Comparison of ENCODE assay signal across 11 cellular contexts in the genomic region with DNA sequence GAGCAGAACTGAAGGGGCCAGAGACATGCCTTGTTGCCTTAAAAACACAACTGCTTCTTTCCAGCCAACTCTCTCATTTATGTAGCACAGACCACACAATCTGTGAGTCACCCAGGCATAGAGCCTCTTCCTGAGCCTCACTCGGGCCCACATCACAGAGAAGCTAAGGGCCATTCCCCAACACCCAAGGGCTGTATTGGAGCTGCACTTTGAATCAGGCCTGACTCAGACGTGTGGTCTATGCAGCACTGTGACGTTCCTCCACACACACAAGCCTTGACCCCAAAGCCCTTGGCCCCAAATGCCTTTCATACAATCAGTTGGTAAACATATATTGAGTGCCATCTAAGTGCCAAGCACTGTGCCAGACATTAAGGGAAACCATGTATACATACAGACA.
A peak's percentile ranks its signal among the peaks of the same experiment; 100 is the strongest.
DNase-seq lines count a peak whose midpoint lies in the region; ATAC-seq and TF ChIP-seq lines count a peak whose summit lies in the region.
"Had no signal": no experiment of that assay in that cellular context is flagged by ENCODE, and none has a peak within 500 bp of the region (broad histone marks: within the 10 kb centered on the region; RNA-seq: fewer than 3 reads in every experiment).

No MANE protein-coding gene starts in this region.

- H3K27me3 Mint-ChIP-seq in MCF 10A (ENCODE audit: insufficient read depth, unreplicated experiment) = no peaks in the 10 kb centered on the region
- no peaks in the 10 kb centered on the region for H3K27me3 Mint-ChIP-seq in stimulated activated naive CD8-positive, alpha-beta T cell treated with anti-CD3 and anti-CD28 coated beads, Interleukin-15, amount 100 ng/mL, for 72 hours

- H3K27ac ChIP-seq in breast epithelium (no peak overlapping the region), right atrium auricular region (no peak overlapping the region)
- H3K27ac ChIP-seq: parathyroid adenoma had no signal

- peak; percentile 83 for ATAC-seq in HG02973 (IDR thresholded peaks at IDR 0.05; ENCODE audit: unreplicated experiment)
- peak; percentile 83 for ATAC-seq in stimulated activated naive CD8-positive, alpha-beta T cell treated with anti-CD3 and anti-CD28 coated beads, Interleukin-15, amount 100 ng/mL, for 72 hours
- ATAC-seq: body of pancreas had no signal

- H3K36me3 ChIP-seq in breast epithelium = no peaks in the 10 kb centered on the region
- H3K36me3 ChIP-seq in right atrium auricular region = no peaks in the 10 kb centered on the region

- CTCF ChIA-PET in MCF 10A (lab: Yijun Ruan, JAX) = no interaction called here

- H3K36me3 Mint-ChIP-seq in MCF 10A (ENCODE audit: insufficient read depth, unreplicated experiment) = no peaks in the 10 kb centered on the region

- peaks cover 14% of the 10 kb centered on the region for H3K4me1 Mint-ChIP-seq in MCF 10A (ENCODE audit: insufficient read depth, unreplicated experiment)
- no peaks in the 10 kb centered on the region for H3K4me1 Mint-ChIP-seq in stimulated activated naive CD8-positive, alpha-beta T cell treated with anti-CD3 and anti-CD28 coated beads, Interleukin-15, amount 100 ng/mL, for 72 hours

- in situ Hi-C loops in astrocyte of the cerebellum (cut with HindIII; ENCODE audit: low sequenced_read_pairs) = no loop called here

- H3K27me3 ChIP-seq in breast epithelium (no peaks in the 10 kb centered on the region), right atrium auricular region (no peaks in the 10 kb centered on the region)
- H3K27me3 ChIP-seq: body of pancreas had no signal

- intact Hi-C loops in MCF 10A (cut with micrococcal nuclease) (no loop called here), breast epithelium (cut with DNase I; ENCODE audit: low total_unique reads) (no loop called here)

- no peaks in the 10 kb centered on the region for H3K4me1 ChIP-seq in breast epithelium
- no peaks in the 10 kb centered on the region for H3K4me1 ChIP-seq in right atrium auricular region
- H3K4me1 ChIP-seq: parathyroid adenoma had no signal

- TF ChIP-seq CTCF in MCF 10A (IDR thresholded peaks at IDR 0.05; ENCODE audit: unreplicated experiment) (no peak), breast epithelium (IDR thresholded peaks at IDR 0.05) (no peak), astrocyte of the cerebellum (IDR thresholded peaks at IDR 0.05; ENCODE audit: low read depth, low read length, missing control alignments) (no peak), right atrium auricular region (IDR thresholded peaks at IDR 0.05) (no peak)

- POLR2A ChIA-PET in MCF 10A (lab: Yijun Ruan, JAX) = interaction anchor here (1.0 kb wide), 1 partner anchor 14 kb away, joined by 3 read pairs; no protein-coding TSS in a partner anchor

- H3K4me3 Mint-ChIP-seq in MCF 10A (ENCODE audit: unreplicated experiment) = no peak overlapping the region
- H3K4me3 Mint-ChIP-seq in stimulated activated naive CD8-positive, alpha-beta T cell treated with anti-CD3 and anti-CD28 coated beads, Interleukin-15, amount 100 ng/mL, for 72 hours = no peak overlapping the region

- TF ChIP-seq POLR2A in breast epithelium (IDR thresholded peaks at IDR 0.05) = no peak

- peak; percentile 43 for DNase-seq in MCF 10A (ENCODE audit: unreplicated experiment)
- DNase-seq in breast epithelium (ENCODE audit: low spot score in 2 of 2) = no peak
- DNase-seq in astrocyte of the cerebellum (ENCODE audit: low read depth) = peak; percentile 52
- peak in 1 of 2 donors; percentile 13 for DNase-seq in stimulated activated naive CD8-positive, alpha-beta T cell treated with anti-CD3 and anti-CD28 coated beads, Interleukin-15, amount 100 ng/mL, for 72 hours
- no peak for DNase-seq in cortex of kidney (lab: John Stamatoyannopoulos, UW)
- no peak for DNase-seq in NCI-H1694 (lab: John Stamatoyannopoulos, UW)
- no peak for DNase-seq in right atrium auricular region (ENCODE audit: low spot score)
- DNase-seq: DND-41 had no signal

- H3K27ac Mint-ChIP-seq in MCF 10A (ENCODE audit: low read depth, unreplicated experiment) = no peak overlapping the region
- H3K27ac Mint-ChIP-seq in stimulated activated naive CD8-positive, alpha-beta T cell treated with anti-CD3 and anti-CD28 coated beads, Interleukin-15, amount 100 ng/mL, for 72 hours = no peak overlapping the region

- no TSS peak for BruUV-seq in MCF 10A (replicated peaks; lab: Mats Ljungman, UMichigan)

- no peak overlapping the region for H3K4me3 ChIP-seq in breast epithelium
- H3K4me3 ChIP-seq in astrocyte of the cerebellum (ENCODE audit: low read depth, low read length) = no peak overlapping the region
- no peak overlapping the region for H3K4me3 ChIP-seq in right atrium auricular region
- H3K4me3 ChIP-seq: body of pancreas had no signal

- peaks cover 4% of the 10 kb centered on the region for H3K9me3 Mint-ChIP-seq in MCF 10A (ENCODE audit: unreplicated experiment)
- H3K9me3 Mint-ChIP-seq in stimulated activated naive CD8-positive, alpha-beta T cell treated with anti-CD3 and anti-CD28 coated beads, Interleukin-15, amount 100 ng/mL, for 72 hours = peaks cover 3 to 4% of the 10 kb centered on the region in 2 donors

- peaks cover 0 to under 1% of the 10 kb centered on the region in 2 donors for H3K9me3 ChIP-seq in breast epithelium
- H3K9me3 ChIP-seq in right atrium auricular region = no peaks in the 10 kb centered on the region
- H3K9me3 ChIP-seq: body of pancreas had no signal

Comparison
In these comparisons a context has a peak if more than half of its experiments do, and no peak if none do; other contexts are left out.
1. DNase-seq: peak in MCF 10A (single experiment) and astrocyte of the cerebellum (single experiment); none in breast epithelium (0 of 2), cortex of kidney (single experiment), NCI-H1694 (single experiment) and right atrium auricular region (single experiment).